Comparison of ENCODE assay signal across 29 cellular contexts in the genomic region with DNA sequence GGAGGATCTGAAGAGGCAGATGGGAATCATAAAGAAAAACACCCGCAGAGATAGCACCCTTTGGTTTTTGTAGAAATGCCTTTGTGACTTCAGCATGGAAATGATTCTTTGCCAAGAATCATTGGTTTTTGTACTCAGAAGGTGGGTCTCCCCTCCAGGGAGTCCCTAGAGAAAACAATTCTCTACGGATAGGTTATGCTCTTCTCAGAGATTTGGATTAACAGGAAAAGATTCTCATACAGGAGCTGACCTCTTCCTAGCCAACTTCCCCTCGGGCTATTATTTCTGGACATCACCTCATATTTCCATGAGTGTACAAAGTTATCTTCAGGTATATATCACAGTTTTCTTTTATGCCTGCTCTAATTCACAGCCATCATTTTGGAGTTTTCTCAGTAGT.
"Had no signal": no experiment of that assay in that cellular context is flagged by ENCODE, and none has a peak within 500 bp of the region (broad histone marks: within the 10 kb centered on the region; RNA-seq: fewer than 3 reads in every experiment).

No MANE protein-coding gene starts in this region.

- H3K4me3 ChIP-seq: colonic mucosa, esophagus muscularis mucosa, heart right ventricle, left lung, mucosa of descending colon, ovary, psoas muscle, sigmoid colon, spleen, suprapubic skin, transverse colon, upper lobe of right lung, uterus had no signal

- H3K4me1 Mint-ChIP-seq: stimulated activated naive CD8-positive, alpha-beta T cell treated with anti-CD3 and anti-CD28 coated beads, Interleukin-15, amount 100 ng/mL, for 72 hours had no signal

- DNase-seq: colonic mucosa; effector memory CD4-positive, alpha-beta T cell; foreskin melanocyte; glutamatergic neuron; heart right ventricle; hippocampal formation; left cardiac atrium; left lung; mesenchymal stem cell; mucosa of descending colon; naive B cell; nucleus accumbens; ovary; posterior cingulate gyrus; psoas muscle; right cardiac atrium; sigmoid colon; spleen; stimulated activated CD4-positive, alpha-beta T cell treated with anti-CD3 and anti-CD28 coated beads, Interleukin-2, amount 100 ng/mL, for 48 hours; stimulated activated naive B cell treated with anti-CD40 and anti-IgM and Interleukin-4, amounts not matched to agents 10 μg/mL and 1 μg/mL and 100 μg/mL, for 72 hours; stimulated activated naive CD8-positive, alpha-beta T cell treated with anti-CD3 and anti-CD28 coated beads, Interleukin-15, amount 100 ng/mL, for 72 hours; transverse colon; upper lobe of right lung; uterus had no signal

- H3K27me3 Mint-ChIP-seq: naive B cell; stimulated activated naive B cell treated with anti-CD40 and anti-IgM and Interleukin-4, amounts not matched to agents 10 μg/mL and 1 μg/mL and 100 μg/mL, for 72 hours had no signal

- H3K4me1 ChIP-seq: colonic mucosa, psoas muscle, uterus had no signal

- H3K27ac Mint-ChIP-seq: dendritic cell treated with granulocyte-macrophage colony-stimulating factor and Interleukin-4, amounts not matched to agents 40 ng/mL and 50 ng/mL, for 4 days; mesothelial cell of epicardium; naive B cell; natural killer cell treated with Interleukin-12 subunit alpha and Interleukin-12 subunit beta and Interleukin-15 and Interleukin-18, amount 100 ng/mL, for 72 hours; stimulated activated naive B cell treated with anti-CD40 and anti-IgM and Interleukin-4, amounts not matched to agents 10 μg/mL and 1 μg/mL and 100 μg/mL, for 72 hours; stimulated activated naive CD8-positive, alpha-beta T cell treated with anti-CD3 and anti-CD28 coated beads, Interleukin-15, amount 100 ng/mL, for 72 hours had no signal

- H3K27ac ChIP-seq: colonic mucosa, esophagus muscularis mucosa, heart right ventricle, left lung, ovary, psoas muscle, sigmoid colon, spleen, suprapubic skin, transverse colon, upper lobe of right lung, uterus had no signal

- ATAC-seq: heart right ventricle; left cardiac atrium; left lung; mucosa of descending colon; natural killer cell treated with Interleukin-12 subunit alpha and Interleukin-12 subunit beta and Interleukin-15 and Interleukin-18, amount 100 ng/mL, for 72 hours; psoas muscle; stimulated activated naive B cell treated with anti-CD40 and anti-IgM and Interleukin-4, amounts not matched to agents 10 μg/mL and 1 μg/mL and 100 μg/mL, for 72 hours; stimulated activated naive CD8-positive, alpha-beta T cell treated with anti-CD3 and anti-CD28 coated beads, Interleukin-15, amount 100 ng/mL, for 72 hours; upper lobe of right lung had no signal

- H3K27me3 ChIP-seq: colonic mucosa, esophagus muscularis mucosa, heart right ventricle, left lung, ovary, sigmoid colon, spleen, suprapubic skin, transverse colon, upper lobe of right lung, uterus had no signal

- H3K4me3 Mint-ChIP-seq: dendritic cell treated with granulocyte-macrophage colony-stimulating factor and Interleukin-4, amounts not matched to agents 40 ng/mL and 50 ng/mL, for 4 days; mesothelial cell of epicardium; naive B cell; natural killer cell treated with Interleukin-12 subunit alpha and Interleukin-12 subunit beta and Interleukin-15 and Interleukin-18, amount 100 ng/mL, for 72 hours; stimulated activated naive B cell treated with anti-CD40 and anti-IgM and Interleukin-4, amounts not matched to agents 10 μg/mL and 1 μg/mL and 100 μg/mL, for 72 hours; stimulated activated naive CD8-positive, alpha-beta T cell treated with anti-CD3 and anti-CD28 coated beads, Interleukin-15, amount 100 ng/mL, for 72 hours had no signal

- H3K9me3 ChIP-seq: colonic mucosa, mucosa of descending colon, ovary, suprapubic skin, transverse colon, upper lobe of right lung, uterus had no signal

- H3K36me3 ChIP-seq: colonic mucosa, esophagus muscularis mucosa, heart right ventricle, left lung, ovary, sigmoid colon, spleen, suprapubic skin, transverse colon, upper lobe of right lung, uterus had no signal
